In genomic region chr12:29545102-29545467, GRCh38 we compare ENCODE assay signal across 16 cellular contexts. TPM values are rescaled to one million over a fixed set of nuclear protein-coding genes. Genes with fewer than 3 reads are reported as not detected.
DNase-seq lines count a peak whose midpoint lies in the region; ATAC-seq and TF ChIP-seq lines count a peak whose summit lies in the region.
"Had no signal": no experiment of that assay in that cellular context is flagged by ENCODE, and none has a peak within 500 bp of the region (broad histone marks: within the 10 kb centered on the region; RNA-seq: fewer than 3 reads in every experiment).

No MANE protein-coding gene starts in this region.

- no peaks in the 10 kb centered on the region for H3K9me3 ChIP-seq in thyroid gland
- H3K9me3 ChIP-seq: gastroesophageal sphincter had no signal

- H3K4me3 Mint-ChIP-seq in activated naive CD4-positive, alpha-beta T cell treated with anti-CD3 and anti-CD28 coated beads, Interleukin-2, amount 10 ng/mL, durations not matched to agents 7 days and 5 days = no peak overlapping the region
- H3K4me3 Mint-ChIP-seq: activated CD8-positive, alpha-beta memory T cell treated with anti-CD3 and anti-CD28 coated beads, Interleukin-2, amount 10 ng/mL, durations not matched to agents 7 days and 5 days; activated naive CD8-positive, alpha-beta T cell treated with anti-CD3 and anti-CD28 coated beads for 36 hours; H9 had no signal

- no peak for TF ChIP-seq CTCF in thyroid gland (IDR thresholded peaks at IDR 0.05)

- H3K27ac Mint-ChIP-seq in activated naive CD4-positive, alpha-beta T cell treated with anti-CD3 and anti-CD28 coated beads, Interleukin-2, amount 10 ng/mL, durations not matched to agents 7 days and 5 days = no peak overlapping the region
- H3K27ac Mint-ChIP-seq: activated CD8-positive, alpha-beta memory T cell treated with anti-CD3 and anti-CD28 coated beads, Interleukin-2, amount 10 ng/mL, durations not matched to agents 7 days and 5 days; activated naive CD8-positive, alpha-beta T cell treated with anti-CD3 and anti-CD28 coated beads for 36 hours had no signal

- H3K36me3 ChIP-seq in thyroid gland = no peaks in the 10 kb centered on the region
- H3K36me3 ChIP-seq: gastroesophageal sphincter had no signal

- H3K27me3 Mint-ChIP-seq in activated naive CD4-positive, alpha-beta T cell treated with anti-CD3 and anti-CD28 coated beads, Interleukin-2, amount 10 ng/mL, durations not matched to agents 7 days and 5 days = no peaks in the 10 kb centered on the region
- H3K27me3 Mint-ChIP-seq: activated CD8-positive, alpha-beta memory T cell treated with anti-CD3 and anti-CD28 coated beads, Interleukin-2, amount 10 ng/mL, durations not matched to agents 7 days and 5 days had no signal

- 90 to 94% methylated on average over 4 of the region's 4 CpGs for WGBS in thyroid gland, 2 donors

- H3K9me3 Mint-ChIP-seq in activated naive CD4-positive, alpha-beta T cell treated with anti-CD3 and anti-CD28 coated beads, Interleukin-2, amount 10 ng/mL, durations not matched to agents 7 days and 5 days = no peaks in the 10 kb centered on the region
- H3K9me3 Mint-ChIP-seq: activated naive CD8-positive, alpha-beta T cell treated with anti-CD3 and anti-CD28 coated beads for 36 hours; H9 had no signal

- no peak overlapping the region for H3K27ac ChIP-seq in thyroid gland
- H3K27ac ChIP-seq: gastroesophageal sphincter had no signal

- H3K4me1 ChIP-seq in thyroid gland = no peaks in the 10 kb centered on the region

- DNase-seq in activated naive CD4-positive, alpha-beta T cell treated with anti-CD3 and anti-CD28 coated beads, Interleukin-2, amount 10 ng/mL, durations not matched to agents 7 days and 5 days = no peak
- DNase-seq in MV-4-11 (lab: John Stamatoyannopoulos, UW) (no peak), AG20443 (ENCODE audit: low spot score) (no peak), thyroid gland (no peak)
- DNase-seq: activated CD8-positive, alpha-beta memory T cell treated with anti-CD3 and anti-CD28 coated beads, Interleukin-2, amount 10 ng/mL, durations not matched to agents 7 days and 5 days; activated naive CD8-positive, alpha-beta T cell treated with anti-CD3 and anti-CD28 coated beads for 36 hours; caudate nucleus; DMS 273 treated with DMSO at 0.1 percent for 48 hours; trophoblast cell had no signal

- H3K4me1 Mint-ChIP-seq in activated naive CD4-positive, alpha-beta T cell treated with anti-CD3 and anti-CD28 coated beads, Interleukin-2, amount 10 ng/mL, durations not matched to agents 7 days and 5 days = no peaks in the 10 kb centered on the region
- H3K4me1 Mint-ChIP-seq: activated CD8-positive, alpha-beta memory T cell treated with anti-CD3 and anti-CD28 coated beads, Interleukin-2, amount 10 ng/mL, durations not matched to agents 7 days and 5 days; activated naive CD8-positive, alpha-beta T cell treated with anti-CD3 and anti-CD28 coated beads for 36 hours had no signal

- ATAC-seq in GM18498 (IDR thresholded peaks at IDR 0.05; ENCODE audit: unreplicated experiment) (peak; percentile 88), GM19452 (IDR thresholded peaks at IDR 0.05; ENCODE audit: unreplicated experiment) (peak; percentile 79), HG02642 (IDR thresholded peaks at IDR 0.05; ENCODE audit: poor library complexity, unreplicated experiment) (peak; percentile 77), HG03378 (IDR thresholded peaks at IDR 0.05; ENCODE audit: unreplicated experiment) (peak; percentile 83)
- ATAC-seq: activated CD8-positive, alpha-beta memory T cell treated with anti-CD3 and anti-CD28 coated beads, Interleukin-2, amount 10 ng/mL, durations not matched to agents 7 days and 5 days; gastroesophageal sphincter; SK-N-SH treated with all-trans-retinoic acid at 6 μM for 48 hours had no signal

- intact Hi-C loops in thyroid gland (cut with DNase I) = no loop called here

- no peaks in the 10 kb centered on the region for H3K27me3 ChIP-seq in thyroid gland
- H3K27me3 ChIP-seq: gastroesophageal sphincter had no signal

- no peak for TF ChIP-seq POLR2A in thyroid gland (IDR thresholded peaks at IDR 0.05)

- no peaks in the 10 kb centered on the region for H3K36me3 Mint-ChIP-seq in activated naive CD4-positive, alpha-beta T cell treated with anti-CD3 and anti-CD28 coated beads, Interleukin-2, amount 10 ng/mL, durations not matched to agents 7 days and 5 days
- H3K36me3 Mint-ChIP-seq: activated CD8-positive, alpha-beta memory T cell treated with anti-CD3 and anti-CD28 coated beads, Interleukin-2, amount 10 ng/mL, durations not matched to agents 7 days and 5 days; activated naive CD8-positive, alpha-beta T cell treated with anti-CD3 and anti-CD28 coated beads for 36 hours had no signal

- H3K4me3 ChIP-seq in thyroid gland (replicated peaks in 1 of 3) = no peak overlapping the region
- H3K4me3 ChIP-seq: gastroesophageal sphincter had no signal

- CTCF ChIA-PET in activated naive CD4-positive, alpha-beta T cell treated with anti-CD3 and anti-CD28 coated beads, Interleukin-2, amount 10 ng/mL, durations not matched to agents 7 days and 5 days (lab: Charles Lee) = no interaction called here

RNA-seq across cellular contexts. Expression of gene OVCH1, which starts 47.6 kb away (rescaled TPM):
- total RNA-seq in thyroid gland = 1 to 10 TPM in 1 of 4 donors, under 1 TPM in 3; 0.22 to 3.0 (median 0.28) TPM
- total RNA-seq: activated CD8-positive, alpha-beta memory T cell treated with anti-CD3 and anti-CD28 coated beads, Interleukin-2, amount 10 ng/mL, durations not matched to agents 7 days and 5 days; activated naive CD8-positive, alpha-beta T cell treated with anti-CD3 and anti-CD28 coated beads for 36 hours; H9 had no signal
